10 cellular contexts compared by ENCODE assay signal in the genomic region with DNA sequence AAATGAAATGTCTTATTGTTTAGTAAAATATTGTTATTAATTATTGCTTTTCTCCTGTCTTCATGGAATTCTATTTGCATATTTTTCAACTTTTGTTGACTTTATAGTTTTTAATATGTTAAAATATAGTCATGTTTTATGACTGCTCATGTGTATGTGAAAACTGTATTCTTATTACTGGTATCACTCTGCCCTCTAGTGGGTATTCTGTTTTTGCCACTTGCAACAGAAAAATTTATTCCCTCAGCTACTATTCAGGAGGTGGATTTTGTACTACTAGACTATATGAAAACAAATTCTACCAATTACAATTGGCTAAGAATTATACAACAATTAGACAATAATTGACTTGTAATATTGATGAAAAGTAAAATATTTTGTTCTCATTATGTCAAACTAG. TPM values are rescaled to one million over a fixed set of nuclear protein-coding genes. Genes with fewer than 3 reads are reported as not detected.
DNase-seq lines count a peak whose midpoint lies in the region; ATAC-seq, FAIRE-seq and TF ChIP-seq lines count a peak whose summit lies in the region.
"Had no signal": no experiment of that assay in that cellular context is flagged by ENCODE, and none has a peak within 500 bp of the region (broad histone marks: within the 10 kb centered on the region; RNA-seq: fewer than 3 reads in every experiment).

No MANE protein-coding gene starts in this region.

- no peak for FAIRE-seq in small intestine (lab: Jason Lieb, UNC)

- peaks cover 15% of the 10 kb centered on the region for H3K9me3 Mint-ChIP-seq in endothelial cell (ENCODE audit: unreplicated experiment)

- ATAC-seq in GM19452 (IDR thresholded peaks at IDR 0.05; ENCODE audit: unreplicated experiment) (no peak), GM19397 (IDR thresholded peaks at IDR 0.05; ENCODE audit: unreplicated experiment) (no peak)

- H3K27me3 Mint-ChIP-seq in endothelial cell (ENCODE audit: unreplicated experiment): peaks cover 2% of the 10 kb centered on the region

- no peak overlapping the region for H3K4me3 Mint-ChIP-seq in endothelial cell (ENCODE audit: unreplicated experiment)

- TF ChIP-seq CTCF in endothelial cell (IDR thresholded peaks at IDR 0.05; ENCODE audit: unreplicated experiment): peak; percentile 70

- H3K36me3 Mint-ChIP-seq in endothelial cell (ENCODE audit: low read depth, unreplicated experiment): no peaks in the 10 kb centered on the region

- H3K4me1 Mint-ChIP-seq in endothelial cell (ENCODE audit: unreplicated experiment): no peaks in the 10 kb centered on the region

- H3K4me1 ChIP-seq in small intestine (ENCODE audit: control insufficient read depth in 2 of 2, insufficient read depth in 1 of 2, low read depth in 1 of 2, low read length in 1 of 2): no peaks in the 10 kb centered on the region

- H3K4me3 ChIP-seq in H7 (ENCODE audit: insufficient read depth, low read depth, low read length) (no peak overlapping the region), small intestine (ENCODE audit: low read depth in 1 of 2, low read length in 2 of 2) (no peak overlapping the region)

- H3K9me3 ChIP-seq in small intestine (ENCODE audit: control insufficient read depth, low read depth): no peaks in the 10 kb centered on the region

- H3K27ac ChIP-seq in small intestine (ENCODE audit: low read depth in 1 of 2, low read length in 1 of 2): no peak overlapping the region
- H3K27ac ChIP-seq: epithelial cell of prostate had no signal

- H3K27me3 ChIP-seq in H7 (ENCODE audit: control insufficient read depth, insufficient read depth, low read length) (no peaks in the 10 kb centered on the region), small intestine (ENCODE audit: control insufficient read depth in 2 of 2, insufficient read depth in 2 of 2, low read length in 2 of 2) (no peaks in the 10 kb centered on the region)

- no peak overlapping the region for H3K27ac Mint-ChIP-seq in endothelial cell (ENCODE audit: unreplicated experiment)

- DNase-seq in COLO829 (ENCODE audit: low spot score) (peak; percentile 39), H7 (peak; percentile 13), NCI-H524 treated with DMSO at 0.1 percent for 48 hours (lab: John Stamatoyannopoulos, UW) (peak; percentile 1), endothelial cell (ENCODE audit: low spot score) (no peak), small intestine (peak; percentile 6), SW480 (ENCODE audit: low spot score) (no peak)

- no peaks in the 10 kb centered on the region for H3K36me3 ChIP-seq in H7 (replicated peaks; ENCODE audit: control insufficient read depth, insufficient read depth, low read length)
- no peaks in the 10 kb centered on the region for H3K36me3 ChIP-seq in small intestine (ENCODE audit: control insufficient read depth in 2 of 2, insufficient read depth in 2 of 2, low read length in 2 of 2)

RNA-seq across cellular contexts. Expression of gene OR4C6, which starts 45.0 kb away (rescaled TPM):
- total RNA-seq in H7 (2014; rRNA removed; shearing (Covaris generic)): not detected in 2 replicates
- total RNA-seq in endothelial cell (ENCODE audit: unreplicated experiment): not detected
- not detected for polyA plus RNA-seq in small intestine
- total RNA-seq: temporal lobe had no signal

RNA-seq across cellular contexts. Expression of gene OR4S2, which starts 58.9 kb away (rescaled TPM):
- not detected in 2 replicates for total RNA-seq in H7 (2014; rRNA removed; shearing (Covaris generic))
- total RNA-seq in endothelial cell (ENCODE audit: unreplicated experiment): not detected
- polyA plus RNA-seq in small intestine: not detected
- total RNA-seq: temporal lobe had no signal

Comparison
In these comparisons a context has a peak if more than half of its experiments do, and no peak if none do; other contexts are left out.
1. DNase-seq: peak in COLO829 (single experiment), H7 (single experiment), NCI-H524 treated with DMSO at 0.1 percent for 48 hours (single experiment) and small intestine (single experiment); none in endothelial cell (single experiment) and SW480 (single experiment).